ENCODE assay signal across 8 cellular contexts in genomic region chr2:131493199-131494018, GRCh38. TPM values are rescaled to one million over a fixed set of nuclear protein-coding genes. Genes with fewer than 3 reads are reported as not detected.
A peak's percentile ranks its signal among the peaks of the same experiment; 100 is the strongest.
DNase-seq lines count a peak whose midpoint lies in the region; ATAC-seq and TF ChIP-seq lines count a peak whose summit lies in the region.

No MANE protein-coding gene starts in this region.

- H3K27ac ChIP-seq in RWPE2 (ENCODE audit: poor library complexity, severe bottlenecking) (peak overlapping the region; percentile 59), ovary (peak overlapping the region; percentile 58 to 85)

- H3K27me3 ChIP-seq in RWPE2 (ENCODE audit: insufficient read depth, poor library complexity, severe bottlenecking) = no peaks in the 10 kb centered on the region
- H3K27me3 ChIP-seq in ovary = no peaks in the 10 kb centered on the region

- TF ChIP-seq CTCF in RWPE2 (IDR thresholded peaks at IDR 0.05; ENCODE audit: poor library complexity, severe bottlenecking) = no peak
- TF ChIP-seq CTCF in ovary (IDR thresholded peaks at IDR 0.05) = no peak

- 1% methylated on average over 37 to 41 of the region's 41 CpGs for WGBS in ovary, 3 donors

- no peaks in the 10 kb centered on the region for H3K4me1 ChIP-seq in RWPE2 (ENCODE audit: insufficient read depth, poor library complexity, severe bottlenecking)
- no peaks in the 10 kb centered on the region for H3K4me1 ChIP-seq in ovary (ENCODE audit: insufficient read depth)

- H3K36me3 ChIP-seq in RWPE2 (ENCODE audit: low read depth) (peaks cover 13% of the 10 kb centered on the region), ovary (no peaks in the 10 kb centered on the region)

- DNase-seq in activated CD4-positive, CD25-positive, alpha-beta regulatory T cell (lab: John Stamatoyannopoulos, UW) = no peak
- DNase-seq in RWPE2 (ENCODE audit: low spot score) (no peak), fibroblast of peridontal ligament (ENCODE audit: extremely low read depth) (peak; percentile 7), ovary (no peak), globus pallidus (ENCODE audit: low spot score) (no peak), DMS53 treated with DMSO at 0.1 percent for 48 hours (lab: John Stamatoyannopoulos, UW; ENCODE audit: unreplicated experiment) (no peak)

- intact Hi-C loops in ovary (cut with DNase I) = loop anchor here in 2 of 4 donors (5.0 to 10.0 kb wide), 3 partner anchors 79 to 386 kb away; partner anchors contain the start of gene PLEKHB2 (in 1 of the 2)

- H3K4me3 ChIP-seq in RWPE2 (ENCODE audit: severe bottlenecking) (peak overlapping the region; percentile 91), ovary (peak overlapping the region; percentile 97)

- H3K9me3 ChIP-seq in RWPE2 (ENCODE audit: severe bottlenecking) = no peaks in the 10 kb centered on the region
- no peaks in the 10 kb centered on the region for H3K9me3 ChIP-seq in ovary

- no peak for TF ChIP-seq POLR2A in ovary (IDR thresholded peaks at IDR 0.05)

- ATAC-seq in activated CD4-positive, CD25-positive, alpha-beta regulatory T cell treated with anti-CD3 and anti-CD28 coated beads, Interleukin-2, amount 50 U/mL, for 24 hours = peak; percentile 17 to 21
- ATAC-seq in HG02943 (IDR thresholded peaks at IDR 0.05; ENCODE audit: low read depth, unreplicated experiment) = peak; percentile 17
- ATAC-seq in RWPE2 (ENCODE audit: low read depth) = peak; percentile 28

- no peak for TF ChIP-seq EP300 in ovary (IDR thresholded peaks at IDR 0.05)

RNA-seq across cellular contexts. Expression of gene MZT2A, which starts 1.2 kb away (rescaled TPM):
- total RNA-seq in ovary = 100 to 1,000 TPM in 6 of 7 donors, 10 to 100 TPM in 1; 91.2 to 206 (median 119) TPM
- polyA plus RNA-seq in ovary = 10 to 100 TPM in 1 of 2 donors, 1 to 10 TPM in 1; 7.5 to 94.1 TPM

RNA-seq across cellular contexts. Expression of gene TUBA3D, which starts 17.5 kb away (rescaled TPM):
- total RNA-seq in ovary = 10 to 100 TPM in 2 of 7 donors, under 1 TPM in 3, not detected in 2; 0.15 to 74.1 (median 0.67) TPM
- polyA plus RNA-seq in ovary = under 1 TPM; 0.24 to 0.30 TPM

RNA-seq across cellular contexts. Expression of gene CCDC74A, which starts 34.3 kb away (rescaled TPM):
- 10 to 100 TPM in 5 of 7 donors, 1 to 10 TPM in 2; 7.2 to 81.5 (median 13.6) TPM for total RNA-seq in ovary
- polyA plus RNA-seq in ovary = 10 to 100 TPM in 1 of 2 donors, 1 to 10 TPM in 1; 5.3 to 14.6 TPM
